Comparison of ENCODE assay signal across 19 cellular contexts in the genomic region with DNA sequence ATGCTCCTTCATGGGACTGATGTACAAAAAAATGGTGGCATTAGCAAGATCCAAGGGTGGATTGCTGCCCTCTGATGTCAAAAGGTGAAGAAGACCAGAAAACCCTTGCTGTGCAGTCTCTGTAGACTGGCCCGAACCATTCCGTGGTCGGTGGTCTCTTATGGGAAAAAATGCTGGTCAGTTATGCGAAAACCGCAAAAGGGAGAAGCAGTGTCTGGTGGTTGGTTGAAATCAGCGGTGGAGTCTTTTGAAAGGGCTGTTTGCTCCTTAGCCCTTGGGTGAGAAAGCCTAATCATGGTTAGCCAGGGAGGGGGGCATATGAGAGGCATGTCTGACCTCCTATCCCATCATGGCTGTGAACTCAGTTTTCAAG.
A peak's percentile ranks its signal among the peaks of the same experiment; 100 is the strongest.
DNase-seq lines count a peak whose midpoint lies in the region; ATAC-seq, FAIRE-seq and TF ChIP-seq lines count a peak whose summit lies in the region.
"Had no signal": no experiment of that assay in that cellular context is flagged by ENCODE, and none has a peak within 500 bp of the region (broad histone marks: within the 10 kb centered on the region; RNA-seq: fewer than 3 reads in every experiment).

No MANE protein-coding gene starts in this region.

- no peak overlapping the region for H2AFZ ChIP-seq in H1 (ENCODE audit: low read length)

- ATAC-seq in naive B cell (ENCODE audit: low read depth in 2 of 2) (no peak), body of pancreas (no peak)
- ATAC-seq in activated T-helper 17 cell treated with anti-CD3 and anti-CD28 coated beads, Interleukin-2, amount 50 U/mL, for 72 hours (replicated peaks), result no peak
- ATAC-seq: HCT116 had no signal

- no peak overlapping the region for H4K8ac ChIP-seq in H1 (ENCODE audit: extremely low read depth, insufficient read depth, low read length)

- no peak overlapping the region for H3K9ac ChIP-seq in H1 (replicated peaks in 1 of 4; ENCODE audit: extremely low read depth in 1 of 4, low read depth in 3 of 4, low read length in 3 of 4)

- intact Hi-C loops in MCF 10A (cut with micrococcal nuclease), result no loop called here
- intact Hi-C loops in breast epithelium (cut with DNase I; ENCODE audit: low total_unique reads), result no loop called here
- intact Hi-C loops in body of pancreas (cut with DNase I), result no loop called here

- H3K27me3 ChIP-seq in breast epithelium (no peaks in the 10 kb centered on the region), H1 (replicated peaks in 1 of 4; ENCODE audit: control insufficient read depth in 3 of 4, extremely low read depth in 1 of 4, insufficient read depth in 3 of 4, low read length in 3 of 4) (no peaks in the 10 kb centered on the region; a peak in 1 of 7 replicates), body of pancreas (no peaks in the 10 kb centered on the region)

- peaks cover 0 to 3% of the 10 kb centered on the region in 2 experiments for H4K20me1 ChIP-seq in H1 (replicated peaks in 1 of 2; ENCODE audit: control insufficient read depth in 1 of 2, insufficient read depth in 2 of 2, low read length in 2 of 2)

- H3K23ac ChIP-seq in H1 (ENCODE audit: insufficient read length), result no peak overlapping the region

- H2BK20ac ChIP-seq in H1 (ENCODE audit: low read length), result no peak overlapping the region

- H3K56ac ChIP-seq in H1 (replicated peaks; ENCODE audit: insufficient read length, low read depth, low read length), result no peak overlapping the region

- H3K4me2 ChIP-seq in H1 (ENCODE audit: insufficient read depth in 1 of 2, low read depth in 2 of 2, low read length in 2 of 2), result no peak overlapping the region

- H3K9me3 ChIP-seq in breast epithelium, result no peaks in the 10 kb centered on the region
- no peaks in the 10 kb centered on the region for H3K9me3 ChIP-seq in H1 (ENCODE audit: insufficient read depth in 2 of 2, low read depth in 1 of 2, low read length in 1 of 2)
- H3K9me3 ChIP-seq in body of pancreas, result no peaks in the 10 kb centered on the region

- H2BK5ac ChIP-seq in H1 (ENCODE audit: low read depth, low read length), result no peak overlapping the region

- H3K36me3 ChIP-seq in breast epithelium (no peaks in the 10 kb centered on the region), H1 (ENCODE audit: control insufficient read depth in 2 of 4, insufficient read depth in 4 of 4, low read length in 3 of 4) (no peaks in the 10 kb centered on the region), body of pancreas (replicated peaks in 1 of 2; ENCODE audit: insufficient read depth in 1 of 2, low read depth in 2 of 2) (no peaks in the 10 kb centered on the region)

- H2AK5ac ChIP-seq in H1 (ENCODE audit: low read depth, low read length), result no peak overlapping the region

- peak overlapping the region in 1 of 2 donors; percentile 34 for H3K27ac ChIP-seq in breast epithelium
- H3K27ac ChIP-seq in H1 (ENCODE audit: low read depth, low read length), result no peak overlapping the region
- no peak overlapping the region for H3K27ac ChIP-seq in body of pancreas
- H3K27ac ChIP-seq: 22Rv1 had no signal

- no TSS peak for BruUV-seq in MCF 10A (replicated peaks; lab: Mats Ljungman, UMichigan)

- DNase-seq in MCF 10A (ENCODE audit: unreplicated experiment) (no peak), breast epithelium (ENCODE audit: low spot score in 2 of 2) (no peak), H1 (ENCODE audit: low read depth in 1 of 2, low spot score in 2 of 2) (no peak), naive B cell (no peak), GM10248 (ENCODE audit: extremely low spot score) (no peak), body of pancreas (no peak)
- DNase-seq in stimulated activated CD8-positive, alpha-beta memory T cell treated with anti-CD3 and anti-CD28 coated beads, Interleukin-4, amount 100 ng/mL, for 48 hours, result no peak
- DNase-seq: AML-193; C1 segment of cervical spinal cord; CD4-positive, alpha-beta T cell; DMS79 had no signal

- peak overlapping the region; percentile 28 for H3K27ac Mint-ChIP-seq in MCF 10A (ENCODE audit: low read depth, unreplicated experiment)
- H3K27ac Mint-ChIP-seq in naive B cell, result peak overlapping the region; percentile 2 to 94 (median 85)
- H3K27ac Mint-ChIP-seq in activated T-helper 17 cell treated with anti-CD3 and anti-CD28 coated beads, Interleukin-2, amount 50 U/mL, for 72 hours, result no peak overlapping the region
- H3K27ac Mint-ChIP-seq: CD4-positive, alpha-beta T cell had no signal

- H3K4me1 ChIP-seq in breast epithelium, result no peaks in the 10 kb centered on the region
- peaks cover 0 to 12% (median 7%) of the 10 kb centered on the region in 4 experiments; a peak in 4 of 7 replicates for H3K4me1 ChIP-seq in H1 (replicated peaks in 1 of 4; ENCODE audit: control insufficient read depth in 3 of 4, insufficient read depth in 4 of 4, low read length in 3 of 4)
- peaks cover 5% of the 10 kb centered on the region for H3K4me1 ChIP-seq in body of pancreas

- POLR2A ChIA-PET in MCF 10A (lab: Yijun Ruan, JAX), result interaction anchor here (0.6 kb wide), 1 partner anchor 40 kb away, joined by 3 read pairs; no protein-coding TSS in a partner anchor
- POLR2A ChIA-PET in H1 (lab: Charles Lee; ENCODE audit: partially characterized antibody), result no interaction called here
- POLR2A ChIA-PET in GM10248 (lab: Yijun Ruan, JAX), result no interaction called here

- no peaks in the 10 kb centered on the region for H3K79me2 ChIP-seq in H1 (ENCODE audit: control insufficient read depth in 1 of 2, insufficient read depth in 2 of 2, low read length in 2 of 2)

- no peaks in the 10 kb centered on the region for H3K9me3 Mint-ChIP-seq in MCF 10A (ENCODE audit: unreplicated experiment)
- no peaks in the 10 kb centered on the region for H3K9me3 Mint-ChIP-seq in naive B cell
- H3K9me3 Mint-ChIP-seq in activated T-helper 17 cell treated with anti-CD3 and anti-CD28 coated beads, Interleukin-2, amount 50 U/mL, for 72 hours, result no peaks in the 10 kb centered on the region
- H3K9me3 Mint-ChIP-seq: CD4-positive, alpha-beta T cell had no signal

- H3K4me1 Mint-ChIP-seq in MCF 10A (ENCODE audit: insufficient read depth, unreplicated experiment) (no peaks in the 10 kb centered on the region), naive B cell (peaks cover 54 to 67% (median 63%) of the 10 kb centered on the region in 3 donors)
- H3K4me1 Mint-ChIP-seq in activated T-helper 17 cell treated with anti-CD3 and anti-CD28 coated beads, Interleukin-2, amount 50 U/mL, for 72 hours, result peaks cover 11% of the 10 kb centered on the region

- no peak overlapping the region for H2BK120ac ChIP-seq in H1 (replicated peaks; ENCODE audit: low read depth, low read length)

- TF ChIP-seq POLR2A in breast epithelium (IDR thresholded peaks at IDR 0.05), result no peak
- TF ChIP-seq POLR2A in H1 (IDR thresholded peaks at IDR 0.05; ENCODE audit: control extremely low read depth in 1 of 2, low read depth in 2 of 2, low read length in 2 of 2), result no peak
- no peak for TF ChIP-seq POLR2A in body of pancreas (IDR thresholded peaks at IDR 0.05)

- no peak for TF ChIP-seq RAD21 in H1 (IDR thresholded peaks at IDR 0.05 in 1 of 2, conservative IDR thresholded peaks at IDR 0.05 in 1 of 2; ENCODE audit: low read depth in 2 of 2, low read length in 2 of 2)

- no peaks in the 10 kb centered on the region for H3K79me1 ChIP-seq in H1 (ENCODE audit: low read depth, low read length)

- no peak overlapping the region for H3K18ac ChIP-seq in H1 (ENCODE audit: extremely low read depth, low read length)

- H3K4me3 Mint-ChIP-seq in MCF 10A (ENCODE audit: unreplicated experiment) (no peak overlapping the region), naive B cell (no peak overlapping the region)
- no peak overlapping the region for H3K4me3 Mint-ChIP-seq in activated T-helper 17 cell treated with anti-CD3 and anti-CD28 coated beads, Interleukin-2, amount 50 U/mL, for 72 hours
- H3K4me3 Mint-ChIP-seq: CD4-positive, alpha-beta T cell had no signal

- FAIRE-seq in H1 (lab: Jason Lieb, UNC), result no peak
- FAIRE-seq: G401.6, GM12892, GM19239, H54, HTR-8/SVneo had no signal

- H3K4me3 ChIP-seq in breast epithelium (no peak overlapping the region), H1 (ENCODE audit: extremely low read depth in 1 of 4, insufficient read depth in 2 of 4, low read depth in 3 of 4, low read length in 4 of 4) (no peak overlapping the region), body of pancreas (no peak overlapping the region)

- CTCF ChIA-PET in MCF 10A (lab: Yijun Ruan, JAX), result no interaction called here
- CTCF ChIA-PET in H1 (lab: Charles Lee; ENCODE audit: partially characterized antibody), result no interaction called here
- CTCF ChIA-PET in GM10248 (lab: Yijun Ruan, JAX), result no interaction called here

- 93% methylated on average over 6 of the region's 6 CpGs; no CpG with 5 or more reads in 1 of the 2 experiments for WGBS in H1 (ENCODE audit: extremely low coverage in 1 of 2, insufficient coverage in 1 of 2, insufficient read length in 1 of 2, insufficient replicate concordance in 2 of 2, low coverage in 1 of 2, low lambda C conversion rate in 2 of 2, missing lambda C conversion rate in 1 of 2), 2 experiments
- WGBS in body of pancreas, 2 donors, result 93 to 96% methylated on average over 6 of the region's 6 CpGs

- H3K4ac ChIP-seq in H1 (replicated peaks; ENCODE audit: insufficient read length, low read depth, low read length), result no peak overlapping the region

- no peak overlapping the region for H4K5ac ChIP-seq in H1 (ENCODE audit: insufficient read length, low read depth, low read length)

- TF ChIP-seq CTCF in MCF 10A (IDR thresholded peaks at IDR 0.05; ENCODE audit: unreplicated experiment) (no peak), breast epithelium (IDR thresholded peaks at IDR 0.05) (no peak), H1 (IDR thresholded peaks at IDR 0.05; ENCODE audit: control extremely low read depth in 1 of 3, insufficient read depth in 1 of 3, low read depth in 1 of 3, low read length in 3 of 3) (no peak), GM10248 (IDR thresholded peaks at IDR 0.05; ENCODE audit: control extremely low read depth, extremely low read depth, low read depth, missing control alignments) (no peak), body of pancreas (IDR thresholded peaks at IDR 0.05) (no peak)

- H3K27me3 Mint-ChIP-seq in MCF 10A (ENCODE audit: insufficient read depth, unreplicated experiment), result no peaks in the 10 kb centered on the region
- no peaks in the 10 kb centered on the region for H3K27me3 Mint-ChIP-seq in naive B cell
- H3K27me3 Mint-ChIP-seq in activated T-helper 17 cell treated with anti-CD3 and anti-CD28 coated beads, Interleukin-2, amount 50 U/mL, for 72 hours, result no peaks in the 10 kb centered on the region
- H3K27me3 Mint-ChIP-seq: CD4-positive, alpha-beta T cell had no signal

- TF ChIP-seq EP300 in H1 (IDR thresholded peaks at IDR 0.05; ENCODE audit: borderline replicate concordance in 1 of 2, low read depth in 2 of 2, low read length in 2 of 2), result no peak

- H3K36me3 Mint-ChIP-seq in MCF 10A (ENCODE audit: insufficient read depth, unreplicated experiment) (peaks cover 7% of the 10 kb centered on the region), naive B cell (no peaks in the 10 kb centered on the region)
- H3K36me3 Mint-ChIP-seq in activated T-helper 17 cell treated with anti-CD3 and anti-CD28 coated beads, Interleukin-2, amount 50 U/mL, for 72 hours (ENCODE audit: low read depth), result no peaks in the 10 kb centered on the region

- no peaks in the 10 kb centered on the region for H3K23me2 ChIP-seq in H1 (ENCODE audit: low read depth, low read length)

- no peak overlapping the region for H3K14ac ChIP-seq in H1 (ENCODE audit: insufficient read length)

- no peak overlapping the region for H2BK15ac ChIP-seq in H1 (ENCODE audit: low read length)

- H4K91ac ChIP-seq in H1 (replicated peaks; ENCODE audit: insufficient read length, low read length), result no peak overlapping the region

- 0 out of 2 replicates have a peak overlapping the region, but pooled peaks have one; percentile 68 for H2BK12ac ChIP-seq in H1 (ENCODE audit: low read depth, low read length)
